In the genomic region with DNA sequence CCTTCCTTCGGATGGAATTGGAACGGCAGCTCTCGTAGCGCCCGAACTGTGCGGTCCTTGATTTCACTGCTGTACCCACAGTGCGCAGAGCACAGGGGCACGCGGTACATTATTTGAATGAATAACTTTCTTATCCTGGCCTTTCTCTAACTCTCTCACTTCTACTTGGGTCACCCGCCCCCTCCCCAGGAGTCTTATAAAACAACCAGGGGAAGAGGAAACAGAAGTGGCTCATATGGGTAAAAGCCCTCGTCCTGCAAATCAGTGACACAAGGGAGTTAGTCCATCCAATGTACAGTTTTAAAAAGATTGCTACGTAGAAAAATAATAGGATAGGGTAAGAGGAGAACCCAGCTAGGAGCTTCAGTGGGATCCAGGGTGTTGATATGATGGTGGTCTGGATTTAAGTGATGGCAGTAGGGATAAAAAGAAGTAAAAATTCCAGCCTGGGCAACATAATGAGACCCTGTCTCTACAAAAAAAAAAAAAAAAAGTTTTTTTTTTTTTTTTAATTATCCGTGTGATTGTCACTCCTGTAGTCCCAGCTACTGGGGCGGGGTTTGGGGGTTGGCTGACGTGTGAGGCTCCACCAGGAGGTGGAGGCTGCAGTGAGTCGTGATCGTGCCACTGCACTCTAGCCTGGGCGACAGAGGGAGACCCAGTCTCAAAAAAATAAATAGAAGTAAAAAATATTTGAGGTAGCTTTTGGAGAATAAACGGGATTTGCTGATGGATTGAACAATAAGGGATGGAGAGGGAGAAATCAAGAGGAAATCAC, we compare ENCODE assay signal across 8 cellular contexts. TPM values are rescaled to one million over a fixed set of nuclear protein-coding genes. Genes with fewer than 3 reads are reported as not detected.
DNase-seq lines count a peak whose midpoint lies in the region; TF ChIP-seq lines count a peak whose summit lies in the region.

No MANE protein-coding gene starts in this region.

- in situ Hi-C loops in HAP-1 (cut with MboI; ENCODE audit: low sequenced_read_pairs): no loop called here

- intact Hi-C loops in posterior vena cava (cut with DNase I): no loop called here

- peak overlapping the region; percentile 77 for H3K4me3 ChIP-seq in HAP-1
- H3K4me3 ChIP-seq in foreskin fibroblast (ENCODE audit: low read depth in 1 of 2, low read length in 2 of 2): peak overlapping the region; percentile 65 to 80

- DNase-seq in COLO668 (lab: John Stamatoyannopoulos, UW; ENCODE audit: unreplicated experiment) (peak; percentile 35), HAP-1 (ENCODE audit: low spot score in 2 of 2) (peak; percentile 42 to 71), NCI-H446 (lab: John Stamatoyannopoulos, UW) (peak; percentile 12 to 37), foreskin fibroblast (peak; percentile 19 to 66), posterior vena cava (ENCODE audit: low spot score) (peak; percentile 75), UCSD-AML1 (lab: John Stamatoyannopoulos, UW; ENCODE audit: unreplicated experiment) (no peak), T1000 (lab: John Stamatoyannopoulos, UW) (no peak)
- peak; percentile 53 for DNase-seq in activated T-cell treated with anti-CD3 and anti-CD28 coated beads, Interleukin-2, amount 50 U/mL, for 1 hour

- H3K36me3 ChIP-seq in HAP-1 (replicated peaks): no peaks in the 10 kb centered on the region

- peaks cover 3% of the 10 kb centered on the region for H3K4me1 ChIP-seq in HAP-1

- no peaks in the 10 kb centered on the region for H3K9me3 ChIP-seq in HAP-1

- no peak for TF ChIP-seq CTCF in foreskin fibroblast (IDR thresholded peaks at IDR 0.05; ENCODE audit: low read depth, low read length)

- H3K27me3 ChIP-seq in HAP-1 (ENCODE audit: low read depth): no peaks in the 10 kb centered on the region; the same call in 1 of the 2 replicates

RNA-seq across cellular contexts. Expression of gene L3MBTL2, which starts 7.1 kb away (rescaled TPM):
- 10 to 100 TPM; 15.4 to 19.0 TPM for total RNA-seq in posterior vena cava

RNA-seq across cellular contexts. Expression of gene CHADL, which starts 42.7 kb away (rescaled TPM):
- total RNA-seq in posterior vena cava: 1 to 10 TPM; 1.8 to 1.9 TPM

Comparison
In these comparisons a context has a peak if more than half of its experiments do, and no peak if none do; other contexts are left out.
1. DNase-seq: peak in COLO668 (single experiment), HAP-1 (2 of 2), NCI-H446 (2 of 2), activated T-cell treated with anti-CD3 and anti-CD28 coated beads, Interleukin-2, amount 50 U/mL, for 1 hour (single experiment), foreskin fibroblast (2 of 2) and posterior vena cava (single experiment); none in UCSD-AML1 (single experiment) and T1000 (single experiment).